Comparison of ENCODE assay signal across 13 cellular contexts in the genomic region with DNA sequence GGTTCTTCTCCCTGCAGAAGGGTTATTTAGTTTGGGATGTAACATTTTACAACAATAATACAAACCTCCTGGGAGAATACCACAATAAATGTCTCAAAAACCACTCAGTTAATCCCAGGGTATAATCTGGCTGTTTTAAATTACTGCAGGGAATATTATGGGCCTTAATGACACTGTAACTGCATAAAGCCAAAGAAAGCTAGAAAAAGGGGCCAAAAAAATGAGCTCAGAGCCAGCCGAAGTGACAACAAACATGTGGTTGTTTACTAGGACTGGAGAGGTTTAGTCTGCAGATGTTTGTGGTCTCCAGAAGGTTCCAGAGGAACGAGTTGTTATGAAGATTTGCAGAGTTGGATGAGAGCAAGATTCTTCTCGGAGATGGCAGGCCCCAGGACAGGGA.
"Had no signal": no experiment of that assay in that cellular context is flagged by ENCODE, and none has a peak within 500 bp of the region (broad histone marks: within the 10 kb centered on the region; RNA-seq: fewer than 3 reads in every experiment).

No MANE protein-coding gene starts in this region.

- H3K4me1 ChIP-seq: adrenal gland, heart left ventricle, neural progenitor cell, pancreas, stomach had no signal

- H3K27me3 ChIP-seq: adrenal gland, brain microvascular endothelial cell, dorsolateral prefrontal cortex, heart left ventricle, neural progenitor cell, pancreas, stomach had no signal

- DNase-seq: activated CD4-positive, alpha-beta T cell treated with anti-CD3 and anti-CD28 coated beads for 4 hours; activated naive CD4-positive, alpha-beta T cell treated with anti-CD3 and anti-CD28 coated beads, Interleukin-2, amount 10 ng/mL, durations not matched to agents 7 days and 5 days; adrenal gland; brain microvascular endothelial cell; dorsolateral prefrontal cortex; heart left ventricle; islet precursor cell; pancreas; stimulated activated CD4-positive, alpha-beta T cell treated with anti-CD3 and anti-CD28 coated beads, Interleukin-15, amount 100 ng/mL, for 24 hours; stimulated activated CD4-positive, alpha-beta T cell treated with anti-CD3 and anti-CD28 coated beads, Interleukin-4, amount 100 ng/mL, for 4 hours; stomach; WERI-Rb-1 had no signal

- H3K4me3 ChIP-seq: adrenal gland, dorsolateral prefrontal cortex, heart left ventricle, neural progenitor cell, pancreas, stomach had no signal

- H2AFZ ChIP-seq: neural progenitor cell had no signal

- H3K4me2 ChIP-seq: neural progenitor cell had no signal

- H3K27ac ChIP-seq: adrenal gland, brain microvascular endothelial cell, heart left ventricle, neural progenitor cell, pancreas, stomach, WERI-Rb-1 had no signal

- H3K36me3 ChIP-seq: adrenal gland, brain microvascular endothelial cell, neural progenitor cell, pancreas, WERI-Rb-1 had no signal

- H3K9ac ChIP-seq: neural progenitor cell had no signal

- H3K9me3 ChIP-seq: adrenal gland, pancreas had no signal
